26 cellular contexts compared by ENCODE assay signal in genomic region chr6:68333444-68333843, GRCh38.
DNase-seq lines count a peak whose midpoint lies in the region; ATAC-seq and TF ChIP-seq lines count a peak whose summit lies in the region.
"Had no signal": no experiment of that assay in that cellular context is flagged by ENCODE, and none has a peak within 500 bp of the region (broad histone marks: within the 10 kb centered on the region; RNA-seq: fewer than 3 reads in every experiment).

No MANE protein-coding gene starts in this region.

- no peaks in the 10 kb centered on the region for H3K36me3 Mint-ChIP-seq in naive thymus-derived CD8-positive, alpha-beta T cell
- H3K36me3 Mint-ChIP-seq: memory B cell; stimulated activated effector memory CD8-positive, alpha-beta T cell treated with anti-CD3 and anti-CD28 coated beads, Interleukin-12 subunit alpha, Interleukin-12 subunit beta, amount 100 ng/mL, for 72 hours had no signal

- H3K27me3 Mint-ChIP-seq in naive thymus-derived CD8-positive, alpha-beta T cell, result no peaks in the 10 kb centered on the region
- H3K27me3 Mint-ChIP-seq: activated CD8-positive, alpha-beta T cell treated with anti-CD3 and anti-CD28 coated beads for 36 hours; memory B cell had no signal

- intact Hi-C loops in sciatic nerve (cut with DNase I), result no loop called here

- H3K4me1 Mint-ChIP-seq in naive thymus-derived CD8-positive, alpha-beta T cell, result no peaks in the 10 kb centered on the region
- H3K4me1 Mint-ChIP-seq: memory B cell; stimulated activated effector memory CD8-positive, alpha-beta T cell treated with anti-CD3 and anti-CD28 coated beads, Interleukin-12 subunit alpha, Interleukin-12 subunit beta, amount 100 ng/mL, for 72 hours had no signal

- no peak overlapping the region for H3K4me3 Mint-ChIP-seq in naive thymus-derived CD8-positive, alpha-beta T cell
- H3K4me3 Mint-ChIP-seq: activated CD8-positive, alpha-beta T cell treated with anti-CD3 and anti-CD28 coated beads for 36 hours; activated T-helper 1 cell treated with anti-CD3 and anti-CD28 coated beads, Interleukin-12 subunit alpha, Interleukin-12 subunit beta, Interleukin-2, Interleukin-4 antibody, amounts not matched to agents 30 ng/mL and 10 ng/mL and 1 ng/mL, durations not matched to agents 14 hours and 24 hours and 36 hours; memory B cell; nephron progenitor cell; stimulated activated effector memory CD8-positive, alpha-beta T cell treated with anti-CD3 and anti-CD28 coated beads, Interleukin-12 subunit alpha, Interleukin-12 subunit beta, amount 100 ng/mL, for 72 hours had no signal

- POLR2A ChIA-PET in naive thymus-derived CD8-positive, alpha-beta T cell (lab: Charles Lee), result no interaction called here

- H3K9me3 Mint-ChIP-seq in naive thymus-derived CD8-positive, alpha-beta T cell, result no peaks in the 10 kb centered on the region
- H3K9me3 Mint-ChIP-seq: activated CD8-positive, alpha-beta T cell treated with anti-CD3 and anti-CD28 coated beads for 36 hours; activated T-helper 1 cell treated with anti-CD3 and anti-CD28 coated beads, Interleukin-12 subunit alpha, Interleukin-12 subunit beta, Interleukin-2, Interleukin-4 antibody, amounts not matched to agents 30 ng/mL and 10 ng/mL and 1 ng/mL, durations not matched to agents 14 hours and 24 hours and 36 hours; memory B cell; nephron progenitor cell had no signal

- DNase-seq in COR-L47 (lab: John Stamatoyannopoulos, UW) (peak; percentile 62), LNCaP clone FGC (ENCODE audit: low read depth) (peak; percentile 22), NCI-H82 (lab: John Stamatoyannopoulos, UW) (peak; percentile 77), globus pallidus (ENCODE audit: low spot score) (peak; percentile 11), cerebellar cortex (ENCODE audit: low spot score) (no peak), sciatic nerve (ENCODE audit: low spot score) (no peak)
- DNase-seq in naive thymus-derived CD8-positive, alpha-beta T cell, result no peak
- DNase-seq: activated CD8-positive, alpha-beta memory T cell treated with anti-CD3 and anti-CD28 coated beads, Interleukin-2, amount 50 U/mL, for 48 hours; activated CD8-positive, alpha-beta T cell treated with anti-CD3 and anti-CD28 coated beads for 36 hours; activated naive CD4-positive, alpha-beta T cell treated with Interleukin-2 at 50 U/mL for 16 hours; Caco-2; colonic mucosa; effector CD8-positive, alpha-beta T cell; GM23248; left colon; NCI-H1417 treated with DMSO at 0.1 percent for 48 hours; NCI-H526; nephron progenitor cell; SHP77 treated with DMSO at 0.1 percent for 48 hours; T-helper 9 cell had no signal

- H3K4me3 ChIP-seq in LNCaP clone FGC (ENCODE audit: low read depth, low read length), result no peak overlapping the region
- H3K4me3 ChIP-seq: adrenal gland, breast epithelium, colonic mucosa, GM23248, tibial nerve had no signal

- no peak overlapping the region for H3K27ac Mint-ChIP-seq in naive thymus-derived CD8-positive, alpha-beta T cell
- H3K27ac Mint-ChIP-seq: activated CD8-positive, alpha-beta T cell treated with anti-CD3 and anti-CD28 coated beads for 36 hours; activated T-helper 1 cell treated with anti-CD3 and anti-CD28 coated beads, Interleukin-12 subunit alpha, Interleukin-12 subunit beta, Interleukin-2, Interleukin-4 antibody, amounts not matched to agents 30 ng/mL and 10 ng/mL and 1 ng/mL, durations not matched to agents 14 hours and 24 hours and 36 hours; memory B cell; nephron progenitor cell; stimulated activated effector memory CD8-positive, alpha-beta T cell treated with anti-CD3 and anti-CD28 coated beads, Interleukin-12 subunit alpha, Interleukin-12 subunit beta, amount 100 ng/mL, for 72 hours had no signal

- no peak for ATAC-seq in naive thymus-derived CD8-positive, alpha-beta T cell
- no peak for ATAC-seq in sciatic nerve
- ATAC-seq: activated CD8-positive, alpha-beta T cell treated with anti-CD3 and anti-CD28 coated beads for 36 hours; left colon; stimulated activated effector memory CD8-positive, alpha-beta T cell treated with anti-CD3 and anti-CD28 coated beads, Interleukin-12 subunit alpha, Interleukin-12 subunit beta, amount 100 ng/mL, for 72 hours had no signal

- no peak for TF ChIP-seq CTCF in LNCaP clone FGC (IDR thresholded peaks at IDR 0.05; ENCODE audit: control insufficient read depth, extremely low read depth, insufficient read depth)

Comparison
In these comparisons a context has a peak if more than half of its experiments do, and no peak if none do; other contexts are left out.
1. DNase-seq: peak in COR-L47 (single experiment), LNCaP clone FGC (single experiment), NCI-H82 (single experiment) and globus pallidus (single experiment); none in naive thymus-derived CD8-positive, alpha-beta T cell (0 of 10), cerebellar cortex (single experiment) and sciatic nerve (single experiment).